1 cellular context compared by ENCODE assay signal in the genomic region with DNA sequence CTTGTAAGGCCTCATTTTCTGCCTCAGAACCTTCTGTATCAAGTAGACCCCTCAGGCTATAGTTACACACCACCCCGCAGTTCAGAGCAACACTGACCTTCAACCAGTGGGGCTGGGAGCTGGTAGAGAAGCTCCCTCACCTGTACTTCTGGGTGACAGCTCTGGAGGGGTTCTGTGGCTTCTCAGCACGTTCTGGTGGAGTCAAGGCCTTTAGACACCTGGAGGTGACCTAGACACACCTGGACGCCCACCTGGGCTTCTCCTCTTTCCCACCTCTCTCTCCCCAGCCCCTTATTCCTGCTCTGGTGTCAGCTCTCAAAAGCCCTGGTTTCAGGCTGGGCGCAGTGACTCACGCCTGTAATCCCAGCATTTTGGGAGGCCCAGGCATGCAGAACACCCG.
TF ChIP-seq lines count a peak whose summit lies in the region.

No MANE protein-coding gene starts in this region.

TF ChIP-seq in H1, 55 proteins besides CTCF, POLR2A, EP300 and RAD21:
- TF ChIP-seq BCL11A (IDR thresholded peaks at IDR 0.05; ENCODE audit: low read depth in 2 of 2, low read length in 2 of 2), result no peak
- no peak for TF ChIP-seq SIRT6 (IDR thresholded peaks at IDR 0.05; ENCODE audit: low read length)
- no peak for TF ChIP-seq POU5F1 (IDR thresholded peaks at IDR 0.05; ENCODE audit: low read depth, low read length)
- TF ChIP-seq RXRA (IDR thresholded peaks at IDR 0.05; ENCODE audit: insufficient read depth, low read depth, low read length), result no peak
- no peak for TF ChIP-seq EZH2 (IDR thresholded peaks at IDR 0.05; ENCODE audit: low read depth, low read length, severe bottlenecking)
- no peak for TF ChIP-seq JUN (IDR thresholded peaks at IDR 0.05; ENCODE audit: low read depth, low read length)
- TF ChIP-seq, protein P1, sequence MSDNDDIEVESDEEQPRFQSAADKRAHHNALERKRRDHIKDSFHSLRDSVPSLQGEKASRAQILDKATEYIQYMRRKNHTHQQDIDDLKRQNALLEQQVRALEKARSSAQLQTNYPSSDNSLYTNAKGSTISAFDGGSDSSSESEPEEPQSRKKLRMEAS (IDR thresholded peaks at IDR 0.05), result no peak
- no peak for TF ChIP-seq CBX8 (IDR thresholded peaks at IDR 0.05; ENCODE audit: borderline replicate concordance, low read depth, low read length)
- TF ChIP-seq ASH2L (IDR thresholded peaks at IDR 0.05; ENCODE audit: low read length), result no peak
- no peak for TF ChIP-seq CHD2 (IDR thresholded peaks at IDR 0.05; ENCODE audit: low read length)
- no peak for TF ChIP-seq JUND (IDR thresholded peaks at IDR 0.05; ENCODE audit: low read length)
